In the genomic region with DNA sequence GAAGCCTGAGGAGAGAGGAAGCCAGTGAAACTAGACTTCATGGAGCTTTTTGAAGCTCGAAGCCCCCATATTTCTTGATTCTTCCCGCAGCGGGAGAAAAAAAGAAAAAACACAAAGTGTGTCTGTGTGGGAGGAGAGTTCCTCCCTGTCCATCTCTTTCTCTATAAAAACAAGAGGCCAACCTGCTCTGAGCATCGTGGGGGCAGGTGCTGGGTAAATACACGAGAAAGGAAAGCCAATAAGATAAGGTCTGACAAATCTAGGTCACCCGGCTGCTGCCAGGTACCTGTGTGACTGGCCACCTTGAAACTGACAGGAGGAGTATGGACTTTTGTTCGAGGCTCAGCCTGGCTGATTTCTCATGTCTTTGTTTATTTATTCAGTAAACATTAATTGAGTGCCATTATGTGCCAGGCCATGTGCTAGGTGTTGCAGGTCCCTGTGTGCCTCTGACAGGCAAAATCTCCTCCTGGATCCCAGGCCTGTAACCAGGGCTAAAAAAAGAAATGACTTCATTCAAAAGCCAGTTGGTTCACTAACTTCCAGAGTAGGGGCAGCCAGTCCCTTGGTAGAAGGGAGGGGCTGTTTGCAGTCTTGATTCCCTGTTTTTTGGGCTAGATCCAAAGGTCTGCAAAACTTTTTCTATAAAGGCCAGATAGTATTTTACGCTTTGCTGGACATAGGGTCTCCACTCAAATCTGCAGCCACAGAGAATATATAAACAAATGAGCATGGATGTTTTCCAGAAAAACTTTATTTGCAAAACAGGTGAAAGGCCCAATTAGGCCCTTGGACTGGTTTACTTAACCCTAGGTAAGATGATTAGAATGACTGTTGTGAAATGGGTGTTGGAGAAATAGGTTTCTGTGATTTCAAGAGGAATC, we compare ENCODE assay signal across 8 cellular contexts. TPM values are rescaled to one million over a fixed set of nuclear protein-coding genes. Genes with fewer than 3 reads are reported as not detected.
DNase-seq lines count a peak whose midpoint lies in the region; ATAC-seq, FAIRE-seq and TF ChIP-seq lines count a peak whose summit lies in the region.

No MANE protein-coding gene starts in this region.

- no peak for TF ChIP-seq CTCF in K562 (IDR thresholded peaks at IDR 0.05 in 2 of 3, conservative IDR thresholded peaks at IDR 0.05 in 1 of 3; ENCODE audit: insufficient read depth in 2 of 3, low read depth in 1 of 3, low read length in 3 of 3)
- no peak for TF ChIP-seq CTCF in thoracic aorta (IDR thresholded peaks at IDR 0.05)

- H2AFZ ChIP-seq in K562 (ENCODE audit: low read depth, low read length): no peak overlapping the region

- no peaks in the 10 kb centered on the region for H3K79me2 ChIP-seq in K562 (ENCODE audit: control insufficient read depth, insufficient read depth, low read length)

- WGBS in K562 (ENCODE audit: insufficient coverage, low coverage, missing lambda C conversion rate): 25% methylated on average over 5 of the region's 8 CpGs

- no TSS peak for BruUV-seq in K562 (replicated peaks; lab: Mats Ljungman, UMichigan)

- FAIRE-seq in K562 (lab: Jason Lieb, UNC): no peak

- POLR2A ChIA-PET in K562 (lab: Yijun Ruan, JAX): interaction anchor here (1.3 to 1.4 kb wide), 2 partner anchors 12 to 30 kb away, joined by 4 to 5 read pairs; no protein-coding TSS in a partner anchor

- in situ Hi-C loops in K562 (cut with MboI): no loop called here

- no peak overlapping the region for H3K4me2 ChIP-seq in K562 (ENCODE audit: insufficient read depth, low read length)

- peaks cover 19% of the 10 kb centered on the region for H4K20me1 ChIP-seq in K562 (replicated peaks; ENCODE audit: control insufficient read depth, insufficient read depth, low read length)

- intact Hi-C loops in K562 (cut with micrococcal nuclease): loop anchor here (5.0 kb wide), 3 partner anchors 35 to 55 kb away; a partner anchor contains a TSS

- H3K27ac ChIP-seq in K562 (ENCODE audit: extremely low read depth, low read depth, low read length) (no peak overlapping the region), thoracic aorta (peak overlapping the region; percentile 89 to 91)

- no peak for TF ChIP-seq POLR2A in K562 (conservative IDR thresholded peaks at IDR 0.05)

- peak; percentile 76 for DNase-seq in AG20443 (ENCODE audit: low spot score)
- DNase-seq in M059J (ENCODE audit: low read depth): peak; percentile 76
- no peak for DNase-seq in K562 (ENCODE audit: extremely low read depth in 1 of 4, low spot score in 3 of 4)
- DNase-seq in left kidney (ENCODE audit: low read depth, low spot score): peak; percentile 86
- no peak for DNase-seq in thoracic aorta (ENCODE audit: low spot score)
- DNase-seq in stimulated activated CD4-positive, alpha-beta T cell treated with anti-CD3 and anti-CD28 coated beads, Interleukin-4, amount 100 ng/mL, for 4 hours: no peak

- no peaks in the 10 kb centered on the region for H3K9me3 ChIP-seq in K562 (replicated peaks; ENCODE audit: control insufficient read depth, insufficient read depth, low read depth, low read length)
- no peaks in the 10 kb centered on the region for H3K9me3 ChIP-seq in thoracic aorta

- H3K4me3 ChIP-seq in K562: no peak overlapping the region
- H3K4me3 ChIP-seq in thoracic aorta: peak overlapping the region; percentile 43

- H3K27me3 ChIP-seq in K562 (ENCODE audit: control insufficient read depth in 2 of 2, insufficient read depth in 2 of 2, low read length in 2 of 2) (peaks cover 4% of the 10 kb centered on the region in 2 experiments; a peak in 2 of 5 replicates), thoracic aorta (replicated peaks; ENCODE audit: insufficient read depth) (no peaks in the 10 kb centered on the region)

- H3K36me3 ChIP-seq in K562 (ENCODE audit: control insufficient read depth, insufficient read depth, low read length) (no peaks in the 10 kb centered on the region), thoracic aorta (no peaks in the 10 kb centered on the region)

- no peaks in the 10 kb centered on the region for H3K9me1 ChIP-seq in K562 (ENCODE audit: control insufficient read depth, insufficient read depth, low read length)

- H3K4me1 ChIP-seq in K562 (replicated peaks in 1 of 2; ENCODE audit: control insufficient read depth in 2 of 2, insufficient read depth in 2 of 2, low read length in 2 of 2): peaks cover 3 to 20% of the 10 kb centered on the region in 2 experiments; a peak in 4 of 5 replicates
- peaks cover 94 to 100% of the 10 kb centered on the region in 2 donors for H3K4me1 ChIP-seq in thoracic aorta (ENCODE audit: control insufficient read depth in 1 of 2, low read depth in 2 of 2)

- CTCF ChIA-PET in K562 (lab: Yijun Ruan, JAX; ENCODE audit: low intra/inter-chr PET ratio): no interaction called here

- no peak overlapping the region for H3K9ac ChIP-seq in K562 (ENCODE audit: insufficient read depth in 1 of 2, low read depth in 2 of 2, low read length in 2 of 2)

- TF ChIP-seq EP300 in K562 (IDR thresholded peaks at IDR 0.05; ENCODE audit: low read length): no peak

- TF ChIP-seq RAD21 in K562 (CRISPR knock-in tag; conservative IDR thresholded peaks at IDR 0.05 in 1 of 2, IDR thresholded peaks at IDR 0.05 in 1 of 2): no peak

- ATAC-seq in K562 (no peak), thoracic aorta (ENCODE audit: insufficient number of reproducible peaks, low FRiP score, low read depth) (peak; percentile 92), GM21528 (IDR thresholded peaks at IDR 0.05; ENCODE audit: low FRiP score, unreplicated experiment) (no peak), GM18498 (IDR thresholded peaks at IDR 0.05; ENCODE audit: unreplicated experiment) (no peak)

RNA-seq across cellular contexts. Expression of a gene that starts 35.6 kb away (rescaled TPM):
- total RNA-seq in M059J (2014; rRNA removed; shearing (Covaris generic)): 1.7 and 2.7 TPM in 2 replicates
- total RNA-seq in K562 (2011; cell fraction: chromatin; rRNA removed; ENCODE audit: low replicate concordance): 5.5 and 7.2 TPM in 2 replicates
- total RNA-seq in K562 (2011; cell fraction: nucleolus; rRNA removed): 2.8 and 3.0 TPM in 2 replicates
- 3.4 and 5.6 TPM in 2 replicates for total RNA-seq in K562 (2011; cell fraction: nucleoplasm; rRNA removed)
- 0.14 and 1.1 TPM in 2 replicates for total RNA-seq in K562 (2014; rRNA removed)
- 0.47 and 0.57 TPM in 2 replicates for total RNA-seq in K562 (2014; rRNA removed; fragmentation: Illumina TruSeq; extraction: Trizol)
- 0.33 and 0.38 TPM in 2 replicates for total RNA-seq in K562 (2015; rRNA removed; fragmentation: Illumina TruSeq; extraction: Trizol)
- total RNA-seq in K562 (2021): 0.54 and 0.71 TPM in 2 replicates
- polyA plus RNA-seq in K562 (2011; rRNA removed): 2.4 and 3.2 TPM in 2 replicates
- polyA plus RNA-seq in K562 (2011; cell fraction: cytosol; rRNA removed): 1.1 and 1.7 TPM in 2 replicates
- polyA plus RNA-seq in K562 (2011; cell fraction: nucleus; rRNA removed): 3.9 and 5.7 TPM in 2 replicates
- polyA plus RNA-seq in K562 (2012): 0.40 and 0.53 TPM in 2 replicates
- polyA plus RNA-seq in K562 (2014; fragmentation: Illumina TruSeq; extraction: Trizol): 0.61 and 0.83 TPM in 2 replicates
- polyA plus RNA-seq in K562 (2014; fragmentation: Nextera tagmentation; extraction: Ambion mirVana): under 1 TPM; 0.11 to 0.13 TPM
- polyA plus RNA-seq in K562 (2014; rRNA removed): 0.59 and 0.68 TPM in 2 replicates
- 1.8 and 2.3 TPM in 2 replicates for polyA minus RNA-seq in K562 (2011; rRNA and poly(A)+ RNA removed)
- 0.67 and 2.2 TPM in 2 replicates for polyA minus RNA-seq in K562 (2011; cell fraction: cytosol; rRNA and poly(A)+ RNA removed)
- polyA minus RNA-seq in K562 (2011; cell fraction: nucleus; rRNA and poly(A)+ RNA removed): 1.2 and 2.1 TPM in 2 replicates
- 10 to 100 TPM; 64.2 to 79.9 TPM for total RNA-seq in thoracic aorta

Comparison
In these comparisons a context has a peak if more than half of its experiments do, and no peak if none do; other contexts are left out.
1. DNase-seq: peak in AG20443 (single experiment), M059J (single experiment) and left kidney (single experiment); none in K562 (0 of 4), thoracic aorta (single experiment) and stimulated activated CD4-positive, alpha-beta T cell treated with anti-CD3 and anti-CD28 coated beads, Interleukin-4, amount 100 ng/mL, for 4 hours (0 of 2).
2. RNA of a gene that starts 35.6 kb away (total RNA-seq): 64.2 to 79.9 TPM in thoracic aorta; 1.7 to 2.7 TPM in M059J and 0.14 to 7.2 TPM in K562; every median in the first group is over 4 times any median in the second.